In the genomic region with DNA sequence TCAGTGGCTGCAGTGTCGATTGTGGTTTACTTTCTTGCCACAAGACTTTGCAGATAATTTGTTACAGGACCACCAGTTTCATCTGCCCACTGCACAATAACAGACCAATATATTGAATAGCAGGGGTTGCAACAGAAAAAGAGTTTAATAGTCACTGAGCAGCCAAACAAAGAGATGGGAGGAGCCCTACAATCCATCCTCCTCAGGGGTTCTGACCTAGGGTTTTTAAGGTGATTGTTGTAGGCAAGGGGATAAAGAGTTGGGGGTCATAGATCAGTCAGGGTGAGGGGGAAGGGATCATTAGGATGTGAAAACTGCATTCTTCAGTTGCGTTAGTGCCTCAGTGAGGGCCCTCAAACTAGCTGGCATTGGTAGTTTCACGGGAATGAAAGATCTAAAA, we compare ENCODE assay signal across 19 cellular contexts.
DNase-seq lines count a peak whose midpoint lies in the region; ATAC-seq and TF ChIP-seq lines count a peak whose summit lies in the region.
"Had no signal": no experiment of that assay in that cellular context is flagged by ENCODE, and none has a peak within 500 bp of the region (broad histone marks: within the 10 kb centered on the region; RNA-seq: fewer than 3 reads in every experiment).

No MANE protein-coding gene starts in this region.

- intact Hi-C loops in colonic mucosa (cut with DNase I): no loop called here

- peak; percentile 0 for DNase-seq in H7
- DNase-seq in ecto neural progenitor cell (ENCODE audit: low spot score): peak; percentile 63
- peak; percentile 14 for DNase-seq in iPS DF 4.7 (ENCODE audit: extremely low read depth, low spot score)
- no peak for DNase-seq in neural crest cell (ENCODE audit: low read depth, low spot score)
- no peak for DNase-seq in colonic mucosa
- no peak for DNase-seq in activated naive CD4-positive, alpha-beta T cell treated with anti-CD3 and anti-CD28 coated beads, Interleukin-2, amount 50 U/mL, for 16 hours
- DNase-seq: CD4-positive, CD25-positive, alpha-beta regulatory T cell; MG63; NCI-H1694; NCI-H2029 treated with DMSO at 0.1 percent for 48 hours; NCI-H446 treated with DMSO at 0.1 percent for 48 hours; NCI-H526; Right ventricle myocardium superior; RPMI8226 had no signal

- peaks cover 8% of the 10 kb centered on the region for H3K9me3 Mint-ChIP-seq in neural crest cell

- H3K9ac ChIP-seq in colonic mucosa (ENCODE audit: low read depth in 2 of 2, low read length in 2 of 2): no peak overlapping the region
- H3K9ac ChIP-seq: BLaER1 had no signal

- H3K36me3 ChIP-seq in H7 (replicated peaks; ENCODE audit: control insufficient read depth, insufficient read depth, low read length) (no peaks in the 10 kb centered on the region), colonic mucosa (no peaks in the 10 kb centered on the region)
- H3K36me3 ChIP-seq: BLaER1, MG63, SJSA1 had no signal

- H3K9me3 ChIP-seq in colonic mucosa: no peaks in the 10 kb centered on the region
- H3K9me3 ChIP-seq: BLaER1, MG63, SJSA1 had no signal

- H3K27ac ChIP-seq in colonic mucosa: no peak overlapping the region
- H3K27ac ChIP-seq: BLaER1, SJSA1 had no signal

- H3K27me3 Mint-ChIP-seq in neural crest cell (ENCODE audit: low read depth): peaks cover 68% of the 10 kb centered on the region
- H3K27me3 Mint-ChIP-seq: CD4-positive, CD25-positive, alpha-beta regulatory T cell had no signal

- no peaks in the 10 kb centered on the region for H3K4me1 ChIP-seq in colonic mucosa
- H3K4me1 ChIP-seq: BLaER1, SJSA1 had no signal

- H3K4me3 Mint-ChIP-seq in neural crest cell: no peak overlapping the region
- H3K4me3 Mint-ChIP-seq: CD4-positive, CD25-positive, alpha-beta regulatory T cell had no signal

- H3K27ac Mint-ChIP-seq in neural crest cell (ENCODE audit: unreplicated experiment): peak overlapping the region; percentile 22
- H3K27ac Mint-ChIP-seq: CD4-positive, CD25-positive, alpha-beta regulatory T cell had no signal

- no peaks in the 10 kb centered on the region for H3K27me3 ChIP-seq in H7 (ENCODE audit: control insufficient read depth, insufficient read depth, low read length)
- no peaks in the 10 kb centered on the region for H3K27me3 ChIP-seq in colonic mucosa
- H3K27me3 ChIP-seq: BLaER1, SJSA1 had no signal

- TF ChIP-seq CTCF in neural crest cell (conservative IDR thresholded peaks at IDR 0.05): no peak
- no peak for TF ChIP-seq CTCF in colonic mucosa (IDR thresholded peaks at IDR 0.05)

- H3K36me3 Mint-ChIP-seq in neural crest cell (ENCODE audit: low read depth): no peaks in the 10 kb centered on the region
- H3K36me3 Mint-ChIP-seq: CD4-positive, CD25-positive, alpha-beta regulatory T cell had no signal

- H3K4me3 ChIP-seq in H7 (ENCODE audit: insufficient read depth, low read depth, low read length): no peak overlapping the region
- no peak overlapping the region for H3K4me3 ChIP-seq in colonic mucosa
- H3K4me3 ChIP-seq: BLaER1, K562, MG63, SJSA1 had no signal

- H3K4me1 Mint-ChIP-seq in neural crest cell: peaks cover 26% of the 10 kb centered on the region
- H3K4me1 Mint-ChIP-seq: CD4-positive, CD25-positive, alpha-beta regulatory T cell had no signal

- ATAC-seq in GM19351 (IDR thresholded peaks at IDR 0.05; ENCODE audit: unreplicated experiment): no peak
- no peak for ATAC-seq in GM21717 (IDR thresholded peaks at IDR 0.05; ENCODE audit: unreplicated experiment)
- ATAC-seq: K562 had no signal

Comparison
In these comparisons a context has a peak if more than half of its experiments do, and no peak if none do; other contexts are left out.
1. DNase-seq: peak in H7 (single experiment), ecto neural progenitor cell (single experiment) and iPS DF 4.7 (single experiment); none in neural crest cell (single experiment), colonic mucosa (single experiment) and activated naive CD4-positive, alpha-beta T cell treated with anti-CD3 and anti-CD28 coated beads, Interleukin-2, amount 50 U/mL, for 16 hours (single experiment).